In the genomic region with DNA sequence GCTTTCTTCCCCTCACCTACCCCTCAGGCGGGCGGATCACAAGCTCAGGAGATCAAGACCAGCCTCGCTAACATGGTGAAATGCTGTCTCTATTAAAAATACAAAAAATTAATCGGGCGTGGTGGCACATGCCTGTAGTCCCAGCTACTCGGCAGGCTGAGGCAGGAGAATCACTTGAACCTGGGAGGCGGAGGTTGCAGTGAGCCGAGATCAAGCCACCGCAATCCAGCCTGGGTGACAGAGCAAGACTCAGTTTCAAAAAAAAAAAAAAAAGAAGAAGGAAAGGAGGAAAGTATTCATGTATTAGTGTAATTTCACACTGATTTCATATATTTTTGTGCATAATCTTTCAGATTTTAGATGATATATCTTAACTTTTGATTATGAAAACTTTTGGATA, we compare ENCODE assay signal across 10 cellular contexts. TPM values are rescaled to one million over a fixed set of nuclear protein-coding genes. Genes with fewer than 3 reads are reported as not detected.
DNase-seq lines count a peak whose midpoint lies in the region; ATAC-seq and TF ChIP-seq lines count a peak whose summit lies in the region.
"Not testable (repeated sequence)": the region's sequence is repeated elsewhere in the genome, so short reads cannot be mapped to it uniquely, and the experiment has no call there.
"Had no signal": no experiment of that assay in that cellular context is flagged by ENCODE, and none has a peak within 500 bp of the region (broad histone marks: within the 10 kb centered on the region; RNA-seq: fewer than 3 reads in every experiment).

No MANE protein-coding gene starts in this region.

- TF ChIP-seq EP300 in tibial nerve (IDR thresholded peaks at IDR 0.05), result not testable (repeated sequence)

- H4K20me1 ChIP-seq in fibroblast of lung (ENCODE audit: control insufficient read depth, extremely low read depth, insufficient read depth, low read length), result not testable (repeated sequence)

- in situ Hi-C loops in astrocyte of the spinal cord (cut with HindIII; ENCODE audit: low sequenced_read_pairs), result not testable (repeated sequence)

- peak overlapping the region; percentile 85 for H3K4me3 Mint-ChIP-seq in HFFc6

- peak overlapping the region; percentile 13; the same call in 1 of the 2 replicates for H3K27ac Mint-ChIP-seq in HFFc6

- H2AFZ ChIP-seq in fibroblast of lung (ENCODE audit: low read length), result not testable (repeated sequence)

- not testable (repeated sequence) for DNase-seq in HFFc6; astrocyte of the spinal cord (ENCODE audit: low read depth, low spot score); fibroblast of lung (ENCODE audit: low read depth in 2 of 2); right cardiac atrium; skeletal muscle cell (ENCODE audit: low read depth); tibial nerve (ENCODE audit: low spot score in 2 of 2)

- not testable (repeated sequence) for H3K36me3 ChIP-seq in fibroblast of lung (ENCODE audit: control insufficient read depth, insufficient read depth, low read length); muscle layer of colon (ENCODE audit: insufficient read depth, low read length); tibial nerve

- not testable (repeated sequence) for H3K27me3 ChIP-seq in fibroblast of lung (ENCODE audit: control insufficient read depth, insufficient read depth, low read length); right cardiac atrium (ENCODE audit: control insufficient read depth, insufficient read depth); tibial nerve
- peaks cover 5 to 22% of the 10 kb centered on the region in 2 donors for H3K27me3 ChIP-seq in muscle layer of colon (ENCODE audit: control insufficient read depth in 1 of 2, insufficient read depth in 2 of 2, low read length in 2 of 2)

- ATAC-seq in right cardiac atrium, result not testable (repeated sequence)

- peaks cover 13% of the 10 kb centered on the region for H3K79me2 ChIP-seq in fibroblast of lung (ENCODE audit: control insufficient read depth, insufficient read depth, low read length)

- H3K4me1 ChIP-seq in fibroblast of lung (ENCODE audit: control insufficient read depth, extremely low read depth, insufficient read depth, low read length), result peaks cover 22% of the 10 kb centered on the region
- H3K4me1 ChIP-seq in right cardiac atrium (ENCODE audit: control insufficient read depth, insufficient read depth, low read length); muscle layer of colon (ENCODE audit: insufficient read depth, low read length): not testable (repeated sequence)
- peaks cover 0 to 57% (median 9%) of the 10 kb centered on the region in 4 donors for H3K4me1 ChIP-seq in tibial nerve

- WGBS in right cardiac atrium, result 54% methylated on average over 9 of the region's 9 CpGs
- WGBS in tibial nerve, 2 donors, result 58 to 74% methylated on average over 9 of the region's 9 CpGs

- not testable (repeated sequence) for H3K27me3 Mint-ChIP-seq in HFFc6 (ENCODE audit: insufficient read depth)

- peak overlapping the region; percentile 96 for H3K4me2 ChIP-seq in fibroblast of lung (ENCODE audit: extremely low read depth, insufficient read depth, low read length)

- TF ChIP-seq CTCF in HFFc6 (IDR thresholded peaks at IDR 0.05); astrocyte of the spinal cord (IDR thresholded peaks at IDR 0.05; ENCODE audit: low read depth, low read length); fibroblast of lung (conservative IDR thresholded peaks at IDR 0.05 in 1 of 2, IDR thresholded peaks at IDR 0.05 in 1 of 2; ENCODE audit: low read depth in 1 of 2, low read length in 2 of 2); tibial nerve (IDR thresholded peaks at IDR 0.05): not testable (repeated sequence)

- H3K36me3 Mint-ChIP-seq in HFFc6 (ENCODE audit: low read depth), result not testable (repeated sequence)

- TF ChIP-seq POLR2A in tibial nerve (IDR thresholded peaks at IDR 0.05), result not testable (repeated sequence)

- H3K4me3 ChIP-seq in astrocyte of the spinal cord (ENCODE audit: low read depth, low read length), result peak overlapping the region; percentile 48
- H3K4me3 ChIP-seq in fibroblast of lung (replicated peaks in 1 of 4; ENCODE audit: control extremely low read depth in 1 of 4, insufficient read depth in 1 of 4, low read depth in 3 of 4, low read length in 4 of 4), result peak overlapping the region; percentile 61 to 89 (median 70)
- peak overlapping the region; percentile 52 for H3K4me3 ChIP-seq in right cardiac atrium (ENCODE audit: low read length)
- peak overlapping the region in 1 of 2 donors; percentile 22 for H3K4me3 ChIP-seq in muscle layer of colon (ENCODE audit: low read depth in 1 of 2, low read length in 2 of 2)
- peak overlapping the region; percentile 53 for H3K4me3 ChIP-seq in skeletal muscle cell (ENCODE audit: low read depth, low read length)
- peak overlapping the region; percentile 37 to 61 (median 46) for H3K4me3 ChIP-seq in tibial nerve

- H3K9me3 ChIP-seq in fibroblast of lung (ENCODE audit: control insufficient read depth, insufficient read depth, low read depth, low read length); right cardiac atrium (ENCODE audit: control insufficient read depth, low read length); muscle layer of colon (ENCODE audit: low read length); tibial nerve: not testable (repeated sequence)

- H3K27ac ChIP-seq in fibroblast of lung (ENCODE audit: insufficient read depth, low read length), result peak overlapping the region; percentile 96
- H3K27ac ChIP-seq in right cardiac atrium (ENCODE audit: low read length), result peak overlapping the region; percentile 99
- H3K27ac ChIP-seq in muscle layer of colon (ENCODE audit: low read depth, low read length), result peak overlapping the region; percentile 36
- H3K27ac ChIP-seq in tibial nerve, result peak overlapping the region; percentile 50 to 90 (median 77)

- peak overlapping the region; percentile 97 for H3K9ac ChIP-seq in fibroblast of lung (ENCODE audit: insufficient read depth, low read length)
- H3K9ac ChIP-seq in muscle layer of colon (ENCODE audit: low read length), result not testable (repeated sequence)

- intact Hi-C loops in right cardiac atrium (cut with DNase I), result loop anchor here in 3 of 4 donors (5.0 to 10.0 kb wide), 2 partner anchors 56 to 59 kb away; a partner anchor contains a TSS

- peaks cover 44% of the 10 kb centered on the region for H3K4me1 Mint-ChIP-seq in HFFc6 (ENCODE audit: low read depth)

- H3K9me3 Mint-ChIP-seq in HFFc6, result not testable (repeated sequence)

RNA-seq across cellular contexts. Expression of a gene that starts 1.2 kb away (rescaled TPM):
- total RNA-seq in HFFc6 (2021; fragmentation: NEBNext Ultra II Directional; extraction: Animal tissue kit (Norgen Biotek cat#: 25700)), result 1 to 10 TPM; 2.1 to 6.6 (median 6.2) TPM
- total RNA-seq in fibroblast of lung, result 15.7 and 16.7 TPM in 2 replicates
- polyA plus RNA-seq in fibroblast of lung, result 17.4 and 40.4 TPM in 2 replicates
- polyA plus RNA-seq in fibroblast of lung (2012), result 76.8 and 160 TPM in 2 replicates
- 3.4 and 12.8 TPM in 2 replicates for polyA minus RNA-seq in fibroblast of lung (ENCODE audit: low replicate concordance)
- total RNA-seq in right cardiac atrium, result 10 to 100 TPM; 47.5 to 92.2 (median 61.2) TPM
- 78.6 TPM for polyA plus RNA-seq in right cardiac atrium
- total RNA-seq in tibial nerve, result 100 to 1,000 TPM in 3 of 4 donors, 10 to 100 TPM in 1; 63.3 to 199 (median 140) TPM
- total RNA-seq: activated naive CD8-positive, alpha-beta T cell treated with anti-CD3 and anti-CD28 coated beads for 36 hours; CD4-positive, alpha-beta T cell; LHCN-M2 had no signal

RNA-seq across cellular contexts. Expression of a gene that starts 55.2 kb away (rescaled TPM):
- total RNA-seq in HFFc6 (2021; fragmentation: NEBNext Ultra II Directional; extraction: Animal tissue kit (Norgen Biotek cat#: 25700)), result 10 to 100 TPM; 11.7 to 14.8 (median 13.7) TPM
- total RNA-seq in fibroblast of lung, result 5.4 and 10.4 TPM in 2 replicates
- 24.5 and 30.9 TPM in 2 replicates for polyA plus RNA-seq in fibroblast of lung
- polyA plus RNA-seq in fibroblast of lung (2012), result 12.4 and 14.1 TPM in 2 replicates
- polyA minus RNA-seq in fibroblast of lung (ENCODE audit: low replicate concordance), result 5.7 and 16.3 TPM in 2 replicates
- total RNA-seq in right cardiac atrium, result 1 to 10 TPM; 4.7 to 9.0 (median 8.3) TPM
- polyA plus RNA-seq in right cardiac atrium, result 7.9 TPM
- total RNA-seq in tibial nerve, result 10 to 100 TPM in 3 of 4 donors, 1 to 10 TPM in 1; 8.0 to 18.8 (median 14.1) TPM

Comparison
In these comparisons a context has a peak if more than half of its experiments do, and no peak if none do; other contexts are left out.
1. H3K27ac ChIP-seq: peak in every context shown above with its lines; median percentile 99 in right cardiac atrium; 96 in fibroblast of lung; 77 in tibial nerve; 36 in muscle layer of colon.